22 cellular contexts compared by ENCODE assay signal in the genomic region with DNA sequence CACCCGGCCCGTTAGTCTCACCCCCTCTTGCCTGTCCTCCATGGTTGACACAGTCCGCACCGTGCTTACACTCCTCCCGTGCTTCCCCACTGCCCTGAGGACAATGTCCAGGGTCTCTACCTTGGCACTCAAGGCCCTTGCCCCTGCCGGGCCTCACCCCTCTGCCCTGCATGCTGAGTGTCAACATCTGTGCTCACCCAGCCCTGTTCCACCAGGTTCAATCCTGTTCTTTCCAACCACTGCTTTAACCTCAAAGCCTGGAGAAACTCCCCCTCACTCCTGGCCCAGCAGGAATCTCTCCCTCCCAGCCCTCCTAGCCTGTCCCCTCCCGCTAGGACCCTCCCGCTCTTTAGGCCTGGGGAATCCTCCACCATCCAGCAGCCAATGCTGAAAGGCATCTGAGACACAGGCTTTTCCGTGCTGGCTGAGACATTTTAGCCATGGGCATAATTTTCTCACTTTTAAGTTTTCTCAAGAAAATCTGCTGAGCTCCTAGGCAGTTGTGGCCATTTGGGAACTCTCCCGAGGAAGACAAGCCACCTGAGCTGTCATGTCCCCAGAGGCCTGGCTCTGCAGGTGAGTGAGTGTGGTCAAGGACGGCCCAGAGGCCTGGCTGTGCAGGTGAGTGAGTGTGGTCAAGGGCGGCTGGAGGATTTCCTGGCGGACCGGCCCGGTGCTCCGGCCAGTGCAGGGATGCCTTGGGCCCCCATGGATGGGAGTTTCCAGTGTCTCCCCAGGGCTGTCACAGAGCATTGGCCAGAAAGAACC. TPM values are rescaled to one million over a fixed set of nuclear protein-coding genes. Genes with fewer than 3 reads are reported as not detected.
DNase-seq lines count a peak whose midpoint lies in the region; ATAC-seq, FAIRE-seq and TF ChIP-seq lines count a peak whose summit lies in the region.
"Had no signal": no experiment of that assay in that cellular context is flagged by ENCODE, and none has a peak within 500 bp of the region (broad histone marks: within the 10 kb centered on the region; RNA-seq: fewer than 3 reads in every experiment).

No MANE protein-coding gene starts in this region.

- H3K4me1 ChIP-seq in HepG2 (ENCODE audit: insufficient read depth, low read length) (peaks cover 31% of the 10 kb centered on the region), right lobe of liver (no peaks in the 10 kb centered on the region), endodermal cell (ENCODE audit: control insufficient read depth, insufficient read depth, low read length) (no peaks in the 10 kb centered on the region)

- CTCF ChIA-PET in HepG2 (lab: Yijun Ruan, JAX; ENCODE audit: low intra/inter-chr PET ratio, low total read pairs) = no interaction called here

- H3K9me3 Mint-ChIP-seq in endodermal cell = no peaks in the 10 kb centered on the region
- H3K9me3 Mint-ChIP-seq in neural crest cell = no peaks in the 10 kb centered on the region
- no peaks in the 10 kb centered on the region for H3K9me3 Mint-ChIP-seq in activated T-helper 17 cell treated with anti-CD3 and anti-CD28 coated beads, Interleukin-2, amount 50 U/mL, for 72 hours
- H3K9me3 Mint-ChIP-seq: natural killer cell treated with Interleukin-12 subunit alpha and Interleukin-12 subunit beta and Interleukin-15 and Interleukin-18, amount 100 ng/mL, for 72 hours had no signal

- H3K36me3 Mint-ChIP-seq in endodermal cell (ENCODE audit: low read depth) = no peaks in the 10 kb centered on the region
- H3K36me3 Mint-ChIP-seq in neural crest cell (ENCODE audit: low read depth) = no peaks in the 10 kb centered on the region
- peaks cover 42% of the 10 kb centered on the region for H3K36me3 Mint-ChIP-seq in activated T-helper 17 cell treated with anti-CD3 and anti-CD28 coated beads, Interleukin-2, amount 50 U/mL, for 72 hours (ENCODE audit: low read depth)
- H3K36me3 Mint-ChIP-seq: natural killer cell treated with Interleukin-12 subunit alpha and Interleukin-12 subunit beta and Interleukin-15 and Interleukin-18, amount 100 ng/mL, for 72 hours had no signal

- no peak overlapping the region for H2AFZ ChIP-seq in HepG2 (ENCODE audit: low read length)

- peak overlapping the region; percentile 75 for H3K27ac Mint-ChIP-seq in endodermal cell
- H3K27ac Mint-ChIP-seq in neural crest cell (ENCODE audit: unreplicated experiment) = peak overlapping the region; percentile 62
- H3K27ac Mint-ChIP-seq in activated T-helper 17 cell treated with anti-CD3 and anti-CD28 coated beads, Interleukin-2, amount 50 U/mL, for 72 hours = no peak overlapping the region
- H3K27ac Mint-ChIP-seq: natural killer cell treated with Interleukin-12 subunit alpha and Interleukin-12 subunit beta and Interleukin-15 and Interleukin-18, amount 100 ng/mL, for 72 hours had no signal

- peaks cover 9% of the 10 kb centered on the region for H3K4me1 Mint-ChIP-seq in endodermal cell
- H3K4me1 Mint-ChIP-seq in neural crest cell = peaks cover 15% of the 10 kb centered on the region
- no peaks in the 10 kb centered on the region for H3K4me1 Mint-ChIP-seq in activated T-helper 17 cell treated with anti-CD3 and anti-CD28 coated beads, Interleukin-2, amount 50 U/mL, for 72 hours

- ATAC-seq in HepG2 (peak; percentile 59), right lobe of liver (no peak), GM21529 (IDR thresholded peaks at IDR 0.05; ENCODE audit: unreplicated experiment) (no peak), GM19463 (IDR thresholded peaks at IDR 0.05; ENCODE audit: unreplicated experiment) (no peak)
- no peak for ATAC-seq in activated T-helper 17 cell treated with anti-CD3 and anti-CD28 coated beads, Interleukin-2, amount 50 U/mL, for 72 hours (replicated peaks)
- ATAC-seq: natural killer cell treated with Interleukin-12 subunit alpha and Interleukin-12 subunit beta and Interleukin-15 and Interleukin-18, amount 100 ng/mL, for 72 hours had no signal

- H4K20me1 ChIP-seq in HepG2 (ENCODE audit: insufficient read depth, low read length) = no peaks in the 10 kb centered on the region

- H3K27me3 ChIP-seq in HepG2 (ENCODE audit: control insufficient read depth in 1 of 2, insufficient read depth in 2 of 2, low read length in 2 of 2) (peaks cover 18 to 64% of the 10 kb centered on the region in 2 experiments), right lobe of liver (no peaks in the 10 kb centered on the region), endodermal cell (ENCODE audit: control insufficient read depth, insufficient read depth, low read length, poor library complexity, severe bottlenecking) (no peaks in the 10 kb centered on the region)
- H3K27me3 ChIP-seq: MG63 had no signal

- POLR2A ChIA-PET in HepG2 (lab: Yijun Ruan, JAX) = no interaction called here

- intact Hi-C loops in HepG2 (cut with micrococcal nuclease; ENCODE audit: unreplicated experiment) (no loop called here), right lobe of liver (cut with DNase I) (no loop called here)

- H3K36me3 ChIP-seq in HepG2 (replicated peaks in 1 of 2; ENCODE audit: control insufficient read depth in 1 of 2, insufficient read depth in 2 of 2, low read length in 2 of 2) (no peaks in the 10 kb centered on the region), right lobe of liver (no peaks in the 10 kb centered on the region), endodermal cell (ENCODE audit: control insufficient read depth, insufficient read depth, low read length) (no peaks in the 10 kb centered on the region)
- H3K36me3 ChIP-seq: MG63 had no signal

- peak; percentile 23 for DNase-seq in HepG2 (ENCODE audit: low spot score)
- no peak for DNase-seq in right lobe of liver
- no peak for DNase-seq in endodermal cell
- no peak for DNase-seq in neural crest cell (ENCODE audit: low read depth, low spot score)
- DNase-seq in stimulated activated CD4-positive, alpha-beta T cell treated with anti-CD3 and anti-CD28 coated beads, Interleukin-1b, Interleukin-23, amount 100 ng/mL, for 48 hours = no peak
- DNase-seq: activated CD4-positive, alpha-beta T cell treated with anti-CD3 and anti-CD28 coated beads for 4 hours; activated effector memory CD4-positive, alpha-beta T cell treated with Interleukin-2 at 50 U/mL for 16 hours; DMS153; foreskin fibroblast; GDM1; mesendoderm; MG63; NCI-H1694 treated with DMSO at 0.1 percent for 48 hours; NCI-H774; SW 1271 had no signal

- in situ Hi-C loops in HepG2 (cut with HindIII; ENCODE audit: extremely low pct_ligation_motif_present, low pct_unique_long_range_greater_than_20kb) = no loop called here

- no TSS peak for BruUV-seq in HepG2 (replicated peaks; lab: Mats Ljungman, UMichigan)

- 10% methylated on average over 6 of the region's 16 CpGs for WGBS in HepG2 (ENCODE audit: low lambda C conversion rate)
- 40% methylated on average over 3 of the region's 16 CpGs for WGBS in right lobe of liver (ENCODE audit: insufficient coverage, low coverage, low lambda C conversion rate, missing lambda C conversion rate)
- WGBS in endodermal cell (ENCODE audit: insufficient coverage in 1 of 2, insufficient read length in 1 of 2), 2 experiments = 88 to 90% methylated on average over 12 to 16 of the region's 16 CpGs

- no peak overlapping the region for H3K27ac ChIP-seq in HepG2 (ENCODE audit: extremely low read length, insufficient read depth, low read length)
- no peak overlapping the region for H3K27ac ChIP-seq in right lobe of liver
- no peak overlapping the region for H3K27ac ChIP-seq in endodermal cell (ENCODE audit: low read depth, low read length)

- H3K27me3 Mint-ChIP-seq in endodermal cell (ENCODE audit: insufficient read depth) (no peaks in the 10 kb centered on the region), neural crest cell (ENCODE audit: low read depth) (no peaks in the 10 kb centered on the region)
- no peaks in the 10 kb centered on the region for H3K27me3 Mint-ChIP-seq in activated T-helper 17 cell treated with anti-CD3 and anti-CD28 coated beads, Interleukin-2, amount 50 U/mL, for 72 hours
- H3K27me3 Mint-ChIP-seq: natural killer cell treated with Interleukin-12 subunit alpha and Interleukin-12 subunit beta and Interleukin-15 and Interleukin-18, amount 100 ng/mL, for 72 hours had no signal

- no peak overlapping the region for H3K4me3 Mint-ChIP-seq in endodermal cell
- H3K4me3 Mint-ChIP-seq in neural crest cell = no peak overlapping the region
- no peak overlapping the region for H3K4me3 Mint-ChIP-seq in activated T-helper 17 cell treated with anti-CD3 and anti-CD28 coated beads, Interleukin-2, amount 50 U/mL, for 72 hours
- H3K4me3 Mint-ChIP-seq: CD14-positive monocyte; natural killer cell treated with Interleukin-12 subunit alpha and Interleukin-12 subunit beta and Interleukin-15 and Interleukin-18, amount 100 ng/mL, for 72 hours had no signal

- no peaks in the 10 kb centered on the region for H3K79me2 ChIP-seq in HepG2 (ENCODE audit: insufficient read depth, low read length)

- no peak for TF ChIP-seq POLR2A in HepG2 (IDR thresholded peaks at IDR 0.05; ENCODE audit: insufficient read depth in 1 of 2, low read depth in 2 of 2, low read length in 2 of 2)
- no peak for TF ChIP-seq POLR2A in right lobe of liver (IDR thresholded peaks at IDR 0.05)

- peak overlapping the region; percentile 49; the same call in 1 of the 2 replicates for H3K4me2 ChIP-seq in HepG2 (ENCODE audit: low read depth, low read length)

- TF ChIP-seq EP300 in HepG2 (IDR thresholded peaks at IDR 0.05; ENCODE audit: low read depth in 2 of 2, low read length in 2 of 2) = no peak
- TF ChIP-seq EP300 in HepG2 (CRISPR knock-in tag; IDR thresholded peaks at IDR 0.05; ENCODE audit: borderline replicate concordance) = no peak

- no peaks in the 10 kb centered on the region for H3K9me3 ChIP-seq in HepG2 (ENCODE audit: low read length)
- H3K9me3 ChIP-seq in right lobe of liver = no peaks in the 10 kb centered on the region
- no peaks in the 10 kb centered on the region for H3K9me3 ChIP-seq in endodermal cell (ENCODE audit: control insufficient read depth, low read length)
- H3K9me3 ChIP-seq: MG63 had no signal

- H3K9ac ChIP-seq in HepG2 (ENCODE audit: insufficient read depth, low read depth, low read length) = no peak overlapping the region
- no peak overlapping the region for H3K9ac ChIP-seq in endodermal cell (ENCODE audit: extremely low read depth, low read length, poor library complexity, severe bottlenecking)

- H3K4me3 ChIP-seq in HepG2 (replicated peaks in 1 of 3; ENCODE audit: insufficient read depth in 1 of 3, low read depth in 2 of 3, low read length in 3 of 3) = peak overlapping the region in 1 of 3 experiments; percentile 19; a peak in 1 of 6 replicates
- no peak overlapping the region for H3K4me3 ChIP-seq in right lobe of liver
- H3K4me3 ChIP-seq in endodermal cell (ENCODE audit: low read length) = no peak overlapping the region
- H3K4me3 ChIP-seq: MG63 had no signal

- FAIRE-seq in HepG2 (lab: Jason Lieb, UNC) = no peak

- no peak for TF ChIP-seq RAD21 in HepG2 (CRISPR knock-in tag; IDR thresholded peaks at IDR 0.05)

- TF ChIP-seq CTCF in HepG2 (CRISPR knock-in tag; IDR thresholded peaks at IDR 0.05) (no peak), right lobe of liver (IDR thresholded peaks at IDR 0.05) (no peak), endodermal cell (conservative IDR thresholded peaks at IDR 0.05) (no peak), neural crest cell (conservative IDR thresholded peaks at IDR 0.05) (no peak)

RNA-seq across cellular contexts. Expression of gene P2RX1, which starts 10.8 kb away (rescaled TPM):
- 0.04 TPM in 1 of 2 replicates, not detected in the other for total RNA-seq in HepG2 (2016; rRNA removed; fragmentation: Illumina TruSeq; extraction: Trizol)
- total RNA-seq in HepG2 (2016; cell fraction: cytosol; rRNA removed; fragmentation: Illumina TruSeq; extraction: Trizol; ENCODE audit: low read depth) = not detected in 2 replicates
- total RNA-seq in HepG2 (2016; cell fraction: insoluble cytoplasmic fraction; rRNA removed; fragmentation: Illumina TruSeq; extraction: Trizol) = 0.04 TPM in 1 of 2 replicates, not detected in the other
- total RNA-seq in HepG2 (2016; cell fraction: membrane; rRNA removed; fragmentation: Illumina TruSeq; extraction: Trizol) = not detected in 2 replicates
- 0.12 TPM in 1 of 2 replicates, not detected in the other for total RNA-seq in HepG2 (2016; cell fraction: nucleus; rRNA removed; fragmentation: Illumina TruSeq; extraction: Trizol)
- polyA plus RNA-seq in HepG2 (2011; rRNA removed) = 0.50 and 0.84 TPM in 2 replicates
- 0.12 and 0.33 TPM in 2 replicates for polyA plus RNA-seq in HepG2 (2011; cell fraction: cytosol; rRNA removed)
- polyA plus RNA-seq in HepG2 (2011; cell fraction: nucleus; rRNA removed) = 2.2 and 2.3 TPM in 2 replicates
- 0.20 and 0.44 TPM in 2 replicates for polyA plus RNA-seq in HepG2 (2012)
- not detected in 2 replicates for polyA plus RNA-seq in HepG2 (2016; cell fraction: cytosol; fragmentation: Illumina TruSeq; extraction: Trizol; ENCODE audit: low read depth)
- not detected in 2 replicates for polyA plus RNA-seq in HepG2 (2016; cell fraction: insoluble cytoplasmic fraction; fragmentation: Illumina TruSeq; extraction: Trizol; ENCODE audit: low read depth)
- not detected in 2 replicates for polyA plus RNA-seq in HepG2 (2016; cell fraction: membrane; fragmentation: Illumina TruSeq; extraction: Trizol; ENCODE audit: low read depth)
- polyA plus RNA-seq in HepG2 (2016; cell fraction: nucleus; fragmentation: Illumina TruSeq; extraction: Trizol; ENCODE audit: insufficient read depth, low read depth) = 0.15 TPM in 1 of 2 replicates, not detected in the other
- 0.19 and 0.34 TPM in 2 replicates for polyA minus RNA-seq in HepG2 (2011; rRNA and poly(A)+ RNA removed; ENCODE audit: low replicate concordance)
- 0.18 TPM in 1 of 2 replicates, not detected in the other for polyA minus RNA-seq in HepG2 (2011; cell fraction: cytosol; rRNA and poly(A)+ RNA removed)
- 0.39 and 0.62 TPM in 2 replicates for polyA minus RNA-seq in HepG2 (2011; cell fraction: nucleus; rRNA and poly(A)+ RNA removed)
- total RNA-seq in right lobe of liver = under 1 TPM in 5 of 6 experiments, not detected in 1; 0.50 to 0.78 (median 0.58) TPM
- not detected for total RNA-seq in endodermal cell
- not detected for polyA plus RNA-seq in endodermal cell (2013, experiment 1 of 2)
- not detected for polyA plus RNA-seq in endodermal cell (2013, experiment 2 of 2)
- total RNA-seq in neural crest cell = not detected in 2 replicates
- 1 to 10 TPM in 1 of 2 donors, not detected in 1; 1.6 TPM for total RNA-seq in activated T-helper 17 cell treated with anti-CD3 and anti-CD28 coated beads, Interleukin-2, amount 50 U/mL, for 72 hours
- total RNA-seq: epithelial cell of proximal tubule, pulmonary artery endothelial cell had no signal

RNA-seq across cellular contexts. Expression of gene CAMKK1, which starts 34.2 kb away (rescaled TPM):
- total RNA-seq in HepG2 (2016; rRNA removed; fragmentation: Illumina TruSeq; extraction: Trizol) = 0.83 and 1.5 TPM in 2 replicates
- total RNA-seq in HepG2 (2016; cell fraction: cytosol; rRNA removed; fragmentation: Illumina TruSeq; extraction: Trizol; ENCODE audit: low read depth) = 0.09 and 0.20 TPM in 2 replicates
- 0.85 and 1.3 TPM in 2 replicates for total RNA-seq in HepG2 (2016; cell fraction: insoluble cytoplasmic fraction; rRNA removed; fragmentation: Illumina TruSeq; extraction: Trizol)
- 0.62 and 0.65 TPM in 2 replicates for total RNA-seq in HepG2 (2016; cell fraction: membrane; rRNA removed; fragmentation: Illumina TruSeq; extraction: Trizol)
- 1.3 and 1.8 TPM in 2 replicates for total RNA-seq in HepG2 (2016; cell fraction: nucleus; rRNA removed; fragmentation: Illumina TruSeq; extraction: Trizol)
- 1.6 and 2.1 TPM in 2 replicates for polyA plus RNA-seq in HepG2 (2011; rRNA removed)
- 1.1 TPM in 2 replicates for polyA plus RNA-seq in HepG2 (2011; cell fraction: cytosol; rRNA removed)
- 6.4 and 7.0 TPM in 2 replicates for polyA plus RNA-seq in HepG2 (2011; cell fraction: nucleus; rRNA removed)
- polyA plus RNA-seq in HepG2 (2012) = 1.1 and 1.4 TPM in 2 replicates
- 0.11 and 0.17 TPM in 2 replicates for polyA plus RNA-seq in HepG2 (2016; cell fraction: cytosol; fragmentation: Illumina TruSeq; extraction: Trizol; ENCODE audit: low read depth)
- polyA plus RNA-seq in HepG2 (2016; cell fraction: insoluble cytoplasmic fraction; fragmentation: Illumina TruSeq; extraction: Trizol; ENCODE audit: low read depth) = 0.91 and 0.97 TPM in 2 replicates
- polyA plus RNA-seq in HepG2 (2016; cell fraction: membrane; fragmentation: Illumina TruSeq; extraction: Trizol; ENCODE audit: low read depth) = 0.35 and 0.49 TPM in 2 replicates
- 3.4 and 4.1 TPM in 2 replicates for polyA plus RNA-seq in HepG2 (2016; cell fraction: nucleus; fragmentation: Illumina TruSeq; extraction: Trizol; ENCODE audit: insufficient read depth, low read depth)
- 2.5 and 40.0 TPM in 2 replicates for polyA minus RNA-seq in HepG2 (2011; rRNA and poly(A)+ RNA removed; ENCODE audit: low replicate concordance)
- 0.20 and 0.62 TPM in 2 replicates for polyA minus RNA-seq in HepG2 (2011; cell fraction: cytosol; rRNA and poly(A)+ RNA removed)
- polyA minus RNA-seq in HepG2 (2011; cell fraction: nucleus; rRNA and poly(A)+ RNA removed) = 1.5 and 2.2 TPM in 2 replicates
- 1 to 10 TPM in 2 of 6 experiments, under 1 TPM in 4; 0.35 to 1.1 (median 0.47) TPM for total RNA-seq in right lobe of liver
- 1 to 10 TPM; 3.8 to 6.3 TPM for total RNA-seq in endodermal cell
- 5.4 TPM for polyA plus RNA-seq in endodermal cell (2013, experiment 1 of 2)
- polyA plus RNA-seq in endodermal cell (2013, experiment 2 of 2) = 5.2 TPM
- total RNA-seq in neural crest cell = 4.0 and 4.5 TPM in 2 replicates
- 1 to 10 TPM; 4.0 to 4.9 TPM for total RNA-seq in activated T-helper 17 cell treated with anti-CD3 and anti-CD28 coated beads, Interleukin-2, amount 50 U/mL, for 72 hours

RNA-seq across cellular contexts. Expression of gene ATP2A3, which starts 37.2 kb away (rescaled TPM):
- total RNA-seq in HepG2 (2016; rRNA removed; fragmentation: Illumina TruSeq; extraction: Trizol) (not detected in 2 replicates), right lobe of liver (1 to 10 TPM; 1.5 to 4.3 (median 2.3) TPM), endodermal cell (1 to 10 TPM; 1.4 to 3.7 TPM), neural crest cell (1.1 and 1.6 TPM in 2 replicates)
- not detected in 2 replicates for total RNA-seq in HepG2 (2016; cell fraction: cytosol; rRNA removed; fragmentation: Illumina TruSeq; extraction: Trizol; ENCODE audit: low read depth)
- total RNA-seq in HepG2 (2016; cell fraction: insoluble cytoplasmic fraction; rRNA removed; fragmentation: Illumina TruSeq; extraction: Trizol) = not detected in 2 replicates
- total RNA-seq in HepG2 (2016; cell fraction: membrane; rRNA removed; fragmentation: Illumina TruSeq; extraction: Trizol) = not detected in 2 replicates
- total RNA-seq in HepG2 (2016; cell fraction: nucleus; rRNA removed; fragmentation: Illumina TruSeq; extraction: Trizol) = not detected in 2 replicates
- 0.07 and 0.10 TPM in 2 replicates for polyA plus RNA-seq in HepG2 (2011; rRNA removed)
- 0.03 and 0.14 TPM in 2 replicates for polyA plus RNA-seq in HepG2 (2011; cell fraction: cytosol; rRNA removed)
- polyA plus RNA-seq in HepG2 (2011; cell fraction: nucleus; rRNA removed) = 0.16 and 0.40 TPM in 2 replicates
- 0.15 and 0.25 TPM in 2 replicates for polyA plus RNA-seq in HepG2 (2012)
- not detected in 2 replicates for polyA plus RNA-seq in HepG2 (2016; cell fraction: cytosol; fragmentation: Illumina TruSeq; extraction: Trizol; ENCODE audit: low read depth)
- not detected in 2 replicates for polyA plus RNA-seq in HepG2 (2016; cell fraction: insoluble cytoplasmic fraction; fragmentation: Illumina TruSeq; extraction: Trizol; ENCODE audit: low read depth)
- not detected in 2 replicates for polyA plus RNA-seq in HepG2 (2016; cell fraction: membrane; fragmentation: Illumina TruSeq; extraction: Trizol; ENCODE audit: low read depth)
- polyA plus RNA-seq in HepG2 (2016; cell fraction: nucleus; fragmentation: Illumina TruSeq; extraction: Trizol; ENCODE audit: insufficient read depth, low read depth) = not detected in 2 replicates
- polyA minus RNA-seq in HepG2 (2011; rRNA and poly(A)+ RNA removed; ENCODE audit: low replicate concordance) = 0.52 and 1.2 TPM in 2 replicates
- polyA minus RNA-seq in HepG2 (2011; cell fraction: cytosol; rRNA and poly(A)+ RNA removed) = not detected in 2 replicates
- 0.13 TPM in 1 of 2 replicates, not detected in the other for polyA minus RNA-seq in HepG2 (2011; cell fraction: nucleus; rRNA and poly(A)+ RNA removed)
- 4.4 TPM for polyA plus RNA-seq in endodermal cell (2013, experiment 1 of 2)
- polyA plus RNA-seq in endodermal cell (2013, experiment 2 of 2) = 2.5 TPM
- 100 to 1,000 TPM in 1 of 2 donors, 10 to 100 TPM in 1; 81.5 to 153 TPM for total RNA-seq in activated T-helper 17 cell treated with anti-CD3 and anti-CD28 coated beads, Interleukin-2, amount 50 U/mL, for 72 hours

Comparison
In these comparisons a context has a peak if more than half of its experiments do, and no peak if none do; other contexts are left out.
1. RNA of gene ATP2A3, which starts 37.2 kb away (total RNA-seq): 81.5 to 153 TPM in activated T-helper 17 cell treated with anti-CD3 and anti-CD28 coated beads, Interleukin-2, amount 50 U/mL, for 72 hours; 1.4 to 3.7 TPM in endodermal cell, 1.5 to 4.3 TPM in right lobe of liver, 1.1 to 1.6 TPM in neural crest cell and not detected in HepG2; every median in the first group is over 10 times any median in the second.